3 cellular contexts compared by ENCODE assay signal in genomic region chr16:58465817-58466216, GRCh38.
TF ChIP-seq lines count a peak whose summit lies in the region.

No MANE protein-coding gene starts in this region.

TF ChIP-seq in H1, 55 proteins besides CTCF, POLR2A, EP300 and RAD21:
- TF ChIP-seq POLR2AphosphoS5 (IDR thresholded peaks at IDR 0.05; ENCODE audit: low read depth, low read length) (no peak), CTBP2 (IDR thresholded peaks at IDR 0.05; ENCODE audit: borderline replicate concordance, insufficient read depth, insufficient read length, low read length) (no peak), SIRT6 (IDR thresholded peaks at IDR 0.05; ENCODE audit: low read length) (no peak), HDAC2 (IDR thresholded peaks at IDR 0.05; ENCODE audit: borderline replicate concordance in 1 of 2, low read depth in 2 of 2, low read length in 2 of 2) (no peak), RXRA (IDR thresholded peaks at IDR 0.05; ENCODE audit: insufficient read depth, low read depth, low read length) (no peak), KDM5A (IDR thresholded peaks at IDR 0.05; ENCODE audit: low read length) (no peak), SIN3A (conservative IDR thresholded peaks at IDR 0.05 in 1 of 2, IDR thresholded peaks at IDR 0.05 in 1 of 2; ENCODE audit: low read depth in 1 of 2, low read length in 2 of 2) (no peak), SP4 (IDR thresholded peaks at IDR 0.05; ENCODE audit: low read length) (no peak), GABPA (IDR thresholded peaks at IDR 0.05; ENCODE audit: borderline replicate concordance, insufficient read depth, low read length) (no peak), MAFK (IDR thresholded peaks at IDR 0.05; ENCODE audit: low read depth, low read length) (no peak), KDM1A (IDR thresholded peaks at IDR 0.05; ENCODE audit: borderline replicate concordance, low read length) (no peak), SIX5 (IDR thresholded peaks at IDR 0.05; ENCODE audit: low read depth, low read length) (no peak), EGR1 (IDR thresholded peaks at IDR 0.05; ENCODE audit: borderline replicate concordance, low read depth, low read length) (no peak), TAF1 (IDR thresholded peaks at IDR 0.05; ENCODE audit: low read depth, low read length) (no peak), PHF8 (conservative IDR thresholded peaks at IDR 0.05; ENCODE audit: low read depth, low read length) (no peak), CBX5 (IDR thresholded peaks at IDR 0.05; ENCODE audit: low read depth, low read length) (no peak), NANOG (IDR thresholded peaks at IDR 0.05; ENCODE audit: insufficient read depth, low read depth, low read length, poor library complexity, severe bottlenecking) (no peak), ZNF274 (IDR thresholded peaks at IDR 0.05; ENCODE audit: borderline replicate concordance, extremely low read depth, low read length) (no peak), BACH1 (IDR thresholded peaks at IDR 0.05; ENCODE audit: low read length) (no peak), ATF2 (IDR thresholded peaks at IDR 0.05; ENCODE audit: low read length) (no peak)

TF ChIP-seq in neural cell, 6 proteins besides CTCF, POLR2A, EP300 and RAD21:
- TF ChIP-seq EZH2 (IDR thresholded peaks at IDR 0.05; ENCODE audit: borderline replicate concordance, insufficient read depth, low read length, poor library complexity, severe bottlenecking) = no peak
- TF ChIP-seq POLR2AphosphoS5 (IDR thresholded peaks at IDR 0.05) = no peak
- TF ChIP-seq MXI1 (conservative IDR thresholded peaks at IDR 0.05; ENCODE audit: poor library complexity, severe bottlenecking) = no peak
- no peak for TF ChIP-seq TAF1 (IDR thresholded peaks at IDR 0.05; ENCODE audit: low read depth)
- no peak for TF ChIP-seq REST (IDR thresholded peaks at IDR 0.05; ENCODE audit: borderline replicate concordance)
- TF ChIP-seq SMC3 (conservative IDR thresholded peaks at IDR 0.05; ENCODE audit: poor library complexity) = no peak

TF ChIP-seq in SK-N-SH, 30 proteins besides CTCF, POLR2A, EP300 and RAD21:
- TF ChIP-seq REST (IDR thresholded peaks at IDR 0.05; ENCODE audit: low read depth, low read length) (no peak), SIN3A (IDR thresholded peaks at IDR 0.05; ENCODE audit: borderline replicate concordance, low read depth, low read length) (no peak), TCF12 (IDR thresholded peaks at IDR 0.05) (no peak), IRF3 (IDR thresholded peaks at IDR 0.05; ENCODE audit: low read depth, low read length) (no peak), RXRA (IDR thresholded peaks at IDR 0.05; ENCODE audit: borderline replicate concordance, low read depth) (no peak), USF2 (IDR thresholded peaks at IDR 0.05; ENCODE audit: borderline replicate concordance, low read depth, low read length) (no peak), SMC3 (IDR thresholded peaks at IDR 0.05; ENCODE audit: low read depth, low read length) (no peak), MXI1 (IDR thresholded peaks at IDR 0.05; ENCODE audit: low read depth, low read length) (no peak), FOSL2 (IDR thresholded peaks at IDR 0.05; ENCODE audit: borderline replicate concordance, low read depth) (no peak), TAF1 (IDR thresholded peaks at IDR 0.05; ENCODE audit: borderline replicate concordance, low read depth, low read length) (no peak), USF1 (IDR thresholded peaks at IDR 0.05; ENCODE audit: borderline replicate concordance, low read depth) (no peak), GATA2 (CRISPR knock-in tag; IDR thresholded peaks at IDR 0.05) (no peak)
